Comparison of ENCODE assay signal across 26 cellular contexts in the genomic region with DNA sequence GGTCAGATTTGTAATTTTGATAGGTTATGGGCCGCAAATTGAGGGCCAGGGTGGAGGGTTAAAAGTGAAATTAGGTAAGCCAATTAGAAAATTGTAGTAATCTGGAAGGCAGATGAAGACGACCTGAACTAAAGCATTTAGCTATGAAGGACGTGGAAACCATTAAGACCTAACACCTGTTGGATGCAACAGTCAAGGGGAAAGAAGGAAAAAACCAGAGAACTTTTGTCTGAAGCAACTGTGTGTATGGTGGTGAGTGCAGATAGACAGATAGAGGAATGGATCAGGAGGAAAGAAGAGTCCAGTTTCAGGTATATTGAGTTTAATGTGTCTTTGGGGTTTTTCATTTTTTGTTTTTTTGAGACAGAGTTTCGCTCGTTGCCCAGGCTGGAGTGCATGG. TPM values are rescaled to one million over a fixed set of nuclear protein-coding genes. Genes with fewer than 3 reads are reported as not detected.
DNase-seq lines count a peak whose midpoint lies in the region; ATAC-seq, FAIRE-seq and TF ChIP-seq lines count a peak whose summit lies in the region.
"Had no signal": no experiment of that assay in that cellular context is flagged by ENCODE, and none has a peak within 500 bp of the region (broad histone marks: within the 10 kb centered on the region; RNA-seq: fewer than 3 reads in every experiment).

No MANE protein-coding gene starts in this region.

- TF ChIP-seq CTCF in A549 (IDR thresholded peaks at IDR 0.05) = no peak
- no peak for TF ChIP-seq CTCF in HEK293 (tag by site-specific recombination; IDR thresholded peaks at IDR 0.05)
- no peak for TF ChIP-seq CTCF in endodermal cell (conservative IDR thresholded peaks at IDR 0.05)
- TF ChIP-seq CTCF in progenitor cell of endocrine pancreas (IDR thresholded peaks at IDR 0.05; ENCODE audit: unreplicated experiment) = no peak
- no peak for TF ChIP-seq CTCF in RWPE1 (conservative IDR thresholded peaks at IDR 0.05; ENCODE audit: low read depth)

- ATAC-seq in A549 = no peak
- ATAC-seq: GM12878, HCT116 had no signal

- H3K4me2 ChIP-seq in A549 = no peak overlapping the region
- H3K4me2 ChIP-seq: BLaER1 treated with 17β-estradiol and CSF1 and Interleukin-3, amounts not matched to agents 10 nM and 100 nM had no signal

- no peak for TF ChIP-seq RAD21 in A549 (conservative IDR thresholded peaks at IDR 0.05 in 1 of 2, IDR thresholded peaks at IDR 0.05 in 1 of 2)

- DNase-seq in A549 (ENCODE audit: low read depth in 1 of 2, low spot score in 1 of 2) (no peak), endodermal cell (peak; percentile 7), progenitor cell of endocrine pancreas (ENCODE audit: low spot score, unreplicated experiment) (no peak), RWPE1 (ENCODE audit: low spot score) (no peak), NCI-H2171 treated with DMSO at 0.1 percent for 48 hours (lab: John Stamatoyannopoulos, UW) (no peak), activated gamma-delta T cell treated with Interleukin-2 at 50 U/mL for 16 hours (no peak)
- DNase-seq: ACHN; AML-193; BE2C; CD4-positive, alpha-beta T cell; CD8-positive, alpha-beta memory T cell; DMS 273 treated with DMSO at 0.1 percent for 48 hours; DMS79; EL; GDM1; H7; HFFc6 had no signal

- CTCF ChIA-PET in A549 (lab: Yijun Ruan, JAX) = interaction anchor here (0.6 to 1.4 kb wide), 3 partner anchors 23 to 133 kb away, joined by 3 read pairs; no protein-coding TSS in a partner anchor
- CTCF ChIA-PET in HEK293 (lab: Yijun Ruan, JAX) = interaction anchor here (0.5 to 0.7 kb wide), 2 partner anchors 16 to 20 kb away, joined by 3 read pairs; no protein-coding TSS in a partner anchor
- CTCF ChIA-PET in RWPE1 (lab: Yijun Ruan, JAX) = no interaction called here

- no peaks in the 10 kb centered on the region for H3K4me1 ChIP-seq in A549
- no peaks in the 10 kb centered on the region for H3K4me1 ChIP-seq in HEK293 (ENCODE audit: control insufficient read depth, insufficient read depth, low read length)
- H3K4me1 ChIP-seq in endodermal cell (ENCODE audit: control insufficient read depth, insufficient read depth, low read length) = no peaks in the 10 kb centered on the region
- H3K4me1 ChIP-seq: BE2C; BLaER1 treated with 17β-estradiol and CSF1 and Interleukin-3, amounts not matched to agents 10 nM and 100 nM had no signal

- no peak for TF ChIP-seq EP300 in A549 (IDR thresholded peaks at IDR 0.05)

- H3K27ac Mint-ChIP-seq in endodermal cell = no peak overlapping the region
- H3K27ac Mint-ChIP-seq in progenitor cell of endocrine pancreas = peak overlapping the region; percentile 2
- H3K27ac Mint-ChIP-seq: CD14-positive monocyte; CD4-positive, alpha-beta T cell; CD8-positive, alpha-beta memory T cell; HFFc6 had no signal

- no peak overlapping the region for H3K9ac ChIP-seq in endodermal cell (ENCODE audit: extremely low read depth, low read length, poor library complexity, severe bottlenecking)
- H3K9ac ChIP-seq: BLaER1 treated with 17β-estradiol and CSF1 and Interleukin-3, amounts not matched to agents 10 nM and 100 nM had no signal

- H3K9me3 Mint-ChIP-seq in endodermal cell (no peaks in the 10 kb centered on the region), progenitor cell of endocrine pancreas (ENCODE audit: low read depth) (no peaks in the 10 kb centered on the region)
- H3K9me3 Mint-ChIP-seq: CD4-positive, alpha-beta T cell; CD8-positive, alpha-beta memory T cell; HFFc6 had no signal

- H3K4me1 Mint-ChIP-seq in endodermal cell (no peaks in the 10 kb centered on the region), progenitor cell of endocrine pancreas (ENCODE audit: low read depth) (no peaks in the 10 kb centered on the region)
- H3K4me1 Mint-ChIP-seq: CD14-positive monocyte; CD8-positive, alpha-beta memory T cell had no signal

- POLR2A ChIA-PET in A549 (lab: Yijun Ruan, JAX) (no interaction called here), HEK293 (lab: Yijun Ruan, JAX) (no interaction called here), RWPE1 (lab: Yijun Ruan, JAX; ENCODE audit: low non-redundant PET) (no interaction called here)

- H3K4me3 ChIP-seq in A549 = no peak overlapping the region
- H3K4me3 ChIP-seq in HEK293 (ENCODE audit: low read depth, low read length) = no peak overlapping the region
- no peak overlapping the region for H3K4me3 ChIP-seq in endodermal cell (ENCODE audit: low read length)
- H3K4me3 ChIP-seq: BLaER1 treated with 17β-estradiol and CSF1 and Interleukin-3, amounts not matched to agents 10 nM and 100 nM; GM12878 had no signal

- H3K9me3 ChIP-seq in A549 = no peaks in the 10 kb centered on the region
- H3K9me3 ChIP-seq in HEK293 (ENCODE audit: control insufficient read depth, insufficient read depth, low read depth, low read length) = no peaks in the 10 kb centered on the region
- no peaks in the 10 kb centered on the region for H3K9me3 ChIP-seq in endodermal cell (ENCODE audit: control insufficient read depth, low read length)
- H3K9me3 ChIP-seq: BE2C; BLaER1 treated with 17β-estradiol and CSF1 and Interleukin-3, amounts not matched to agents 10 nM and 100 nM had no signal

- peak; percentile 61 for FAIRE-seq in A549 (lab: Jason Lieb, UNC)
- FAIRE-seq: A204.1, D721Med, GM12878, H1 had no signal

- H3K36me3 ChIP-seq in HEK293 (ENCODE audit: control insufficient read depth in 2 of 2, insufficient read depth in 1 of 2, low read length in 2 of 2) (no peaks in the 10 kb centered on the region), endodermal cell (ENCODE audit: control insufficient read depth, insufficient read depth, low read length) (no peaks in the 10 kb centered on the region)
- H3K36me3 ChIP-seq: BE2C; BLaER1 treated with 17β-estradiol and CSF1 and Interleukin-3, amounts not matched to agents 10 nM and 100 nM had no signal

- H3K27ac ChIP-seq in A549 = no peak overlapping the region
- H3K27ac ChIP-seq in HEK293 (ENCODE audit: extremely low read depth, low read depth, low read length) = no peak overlapping the region
- H3K27ac ChIP-seq in endodermal cell (ENCODE audit: low read depth, low read length) = no peak overlapping the region
- H3K27ac ChIP-seq in RWPE1 = no peak overlapping the region
- H3K27ac ChIP-seq: 22Rv1; BLaER1 treated with 17β-estradiol and CSF1 and Interleukin-3, amounts not matched to agents 10 nM and 100 nM had no signal

- no peak for TF ChIP-seq POLR2A in A549 (IDR thresholded peaks at IDR 0.05; ENCODE audit: low read length)

- H3K27me3 Mint-ChIP-seq in endodermal cell (ENCODE audit: insufficient read depth) = no peaks in the 10 kb centered on the region
- peaks cover 12% of the 10 kb centered on the region for H3K27me3 Mint-ChIP-seq in progenitor cell of endocrine pancreas

- no peaks in the 10 kb centered on the region for H3K36me3 Mint-ChIP-seq in endodermal cell (ENCODE audit: low read depth)
- no peaks in the 10 kb centered on the region for H3K36me3 Mint-ChIP-seq in progenitor cell of endocrine pancreas (ENCODE audit: insufficient read depth)
- H3K36me3 Mint-ChIP-seq: CD14-positive monocyte; CD8-positive, alpha-beta memory T cell had no signal

- H3K4me3 Mint-ChIP-seq in endodermal cell = no peak overlapping the region
- H3K4me3 Mint-ChIP-seq in progenitor cell of endocrine pancreas (ENCODE audit: low read depth) = no peak overlapping the region
- H3K4me3 Mint-ChIP-seq: CD14-positive monocyte; CD4-positive, alpha-beta T cell; CD8-positive, alpha-beta memory T cell; HFFc6 had no signal

- WGBS in A549 (ENCODE audit: missing lambda C conversion rate) = 81% methylated on average over 5 of the region's 5 CpGs
- 90 to 100% methylated on average over 5 of the region's 5 CpGs for WGBS in endodermal cell (ENCODE audit: insufficient coverage in 1 of 2, insufficient read length in 1 of 2), 2 experiments

- H3K27me3 ChIP-seq in endodermal cell (ENCODE audit: control insufficient read depth, insufficient read depth, low read length, poor library complexity, severe bottlenecking) = no peaks in the 10 kb centered on the region
- H3K27me3 ChIP-seq: BE2C; BLaER1 treated with 17β-estradiol and CSF1 and Interleukin-3, amounts not matched to agents 10 nM and 100 nM had no signal

TF ChIP-seq in A549, 52 proteins besides CTCF, POLR2A, EP300 and RAD21 (continues in another document):
- TF ChIP-seq CBX8 (IDR thresholded peaks at IDR 0.05) (no peak), CBX2 (IDR thresholded peaks at IDR 0.05; ENCODE audit: borderline replicate concordance, low read depth) (no peak)
- TF ChIP-seq, protein P1, sequence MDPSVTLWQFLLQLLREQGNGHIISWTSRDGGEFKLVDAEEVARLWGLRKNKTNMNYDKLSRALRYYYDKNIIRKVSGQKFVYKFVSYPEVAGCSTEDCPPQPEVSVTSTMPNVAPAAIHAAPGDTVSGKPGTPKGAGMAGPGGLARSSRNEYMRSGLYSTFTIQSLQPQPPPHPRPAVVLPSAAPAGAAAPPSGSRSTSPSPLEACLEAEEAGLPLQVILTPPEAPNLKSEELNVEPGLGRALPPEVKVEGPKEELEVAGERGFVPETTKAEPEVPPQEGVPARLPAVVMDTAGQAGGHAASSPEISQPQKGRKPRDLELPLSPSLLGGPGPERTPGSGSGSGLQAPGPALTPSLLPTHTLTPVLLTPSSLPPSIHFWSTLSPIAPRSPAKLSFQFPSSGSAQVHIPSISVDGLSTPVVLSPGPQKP (IDR thresholded peaks at IDR 0.05; ENCODE audit: low read depth, low read length) = no peak

TF ChIP-seq in HEK293, 187 proteins besides CTCF, POLR2A, EP300 and RAD21 (continues in another document):
- TF ChIP-seq SCRT1 (tag by site-specific recombination; IDR thresholded peaks at IDR 0.05; ENCODE audit: borderline replicate concordance) (peak; percentile 67; the same call in 1 of the 2 replicates), SCRT2 (tag by site-specific recombination; IDR thresholded peaks at IDR 0.05) (peak; percentile 78)

RNA-seq across cellular contexts. Expression of a gene that starts 40.2 kb away (rescaled TPM):
- polyA plus RNA-seq in A549 (2011; rRNA removed) (0.57 and 0.73 TPM in 2 replicates), A549 (2017; fragmentation: RNase III; extraction: RNeasy Plus Mini Kit Qiagen cat#74134 plus additional on column Dnase treatment) (0.42 to 0.69 TPM (median 0.43 TPM) in 3 replicates)
- polyA plus RNA-seq in A549 (2012; cell fraction: cytosol; rRNA removed) = 0.52 and 0.60 TPM in 2 replicates
- polyA plus RNA-seq in A549 (2012; cell fraction: nucleus; rRNA removed) = 0.31 and 0.34 TPM in 2 replicates
- 1.2 TPM in 1 of 2 replicates, not detected in the other for polyA minus RNA-seq in A549 (2011; rRNA and poly(A)+ RNA removed)
- total RNA-seq in endodermal cell (1 to 10 TPM in 1 of 2 donors, under 1 TPM in 1; 0.57 to 1.7 TPM), progenitor cell of endocrine pancreas (not detected in 2 replicates)
- 0.89 TPM for polyA plus RNA-seq in endodermal cell (2013, experiment 1 of 2)
- 0.87 TPM for polyA plus RNA-seq in endodermal cell (2013, experiment 2 of 2)
- total RNA-seq: CD4-positive, alpha-beta T cell; CD8-positive, alpha-beta memory T cell had no signal
- polyA plus RNA-seq: CD14-positive monocyte had no signal
